ENCODE assay signal across 9 cellular contexts in genomic region chr10:18400911-18401260, GRCh38.
DNase-seq lines count a peak whose midpoint lies in the region; ATAC-seq and TF ChIP-seq lines count a peak whose summit lies in the region.
"Had no signal": no experiment of that assay in that cellular context is flagged by ENCODE, and none has a peak within 500 bp of the region (broad histone marks: within the 10 kb centered on the region; RNA-seq: fewer than 3 reads in every experiment).

No MANE protein-coding gene starts in this region.

- TF ChIP-seq CTCF in RWPE2 (IDR thresholded peaks at IDR 0.05; ENCODE audit: poor library complexity, severe bottlenecking) (no peak), suprapubic skin (IDR thresholded peaks at IDR 0.05) (no peak)

- H3K27me3 ChIP-seq in RWPE2 (ENCODE audit: insufficient read depth, poor library complexity, severe bottlenecking) (peaks cover 36% of the 10 kb centered on the region), suprapubic skin (peaks cover 3% of the 10 kb centered on the region)

- WGBS in suprapubic skin = 19% methylated on average over 10 of the region's 10 CpGs

- ATAC-seq in RWPE2 (ENCODE audit: low read depth) = 0 out of 3 replicates have a peak, but pooled peaks have one; percentile 35
- no peak for ATAC-seq in GM21717 (IDR thresholded peaks at IDR 0.05; ENCODE audit: unreplicated experiment)

- H3K9me3 ChIP-seq in RWPE2 (ENCODE audit: severe bottlenecking) (no peaks in the 10 kb centered on the region), suprapubic skin (no peaks in the 10 kb centered on the region)

- H3K27me3 Mint-ChIP-seq in activated CD4-positive, alpha-beta T cell treated with anti-CD3 and anti-CD28 coated beads, Interleukin-2, amount 10 ng/mL, durations not matched to agents 24 days and 14 days = peaks cover 18% of the 10 kb centered on the region
- peaks cover 6% of the 10 kb centered on the region for H3K27me3 Mint-ChIP-seq in activated CD4-positive, alpha-beta memory T cell treated with anti-CD3 and anti-CD28 coated beads for 36 hours

- no peak for TF ChIP-seq EP300 in suprapubic skin (IDR thresholded peaks at IDR 0.05)

- intact Hi-C loops in activated CD4-positive, alpha-beta T cell treated with anti-CD3 and anti-CD28 coated beads, Interleukin-2, amount 10 ng/mL, durations not matched to agents 24 days and 14 days (cut with micrococcal nuclease) = no loop called here
- intact Hi-C loops in activated CD4-positive, alpha-beta memory T cell treated with anti-CD3 and anti-CD28 coated beads for 36 hours (cut with micrococcal nuclease) = no loop called here

- H3K27ac ChIP-seq in RWPE2 (ENCODE audit: poor library complexity, severe bottlenecking) = no peak overlapping the region
- no peak overlapping the region for H3K27ac ChIP-seq in suprapubic skin

- H3K36me3 Mint-ChIP-seq in activated CD4-positive, alpha-beta T cell treated with anti-CD3 and anti-CD28 coated beads, Interleukin-2, amount 10 ng/mL, durations not matched to agents 24 days and 14 days (ENCODE audit: low read depth) = no peaks in the 10 kb centered on the region
- no peaks in the 10 kb centered on the region for H3K36me3 Mint-ChIP-seq in activated CD4-positive, alpha-beta memory T cell treated with anti-CD3 and anti-CD28 coated beads for 36 hours
- H3K36me3 Mint-ChIP-seq: immature natural killer cell had no signal

- no peaks in the 10 kb centered on the region for H3K4me1 ChIP-seq in RWPE2 (ENCODE audit: insufficient read depth, poor library complexity, severe bottlenecking)
- no peaks in the 10 kb centered on the region for H3K4me1 ChIP-seq in suprapubic skin

- H3K4me3 Mint-ChIP-seq in activated CD4-positive, alpha-beta T cell treated with anti-CD3 and anti-CD28 coated beads, Interleukin-2, amount 10 ng/mL, durations not matched to agents 24 days and 14 days = peak overlapping the region; percentile 24
- H3K4me3 Mint-ChIP-seq in activated CD4-positive, alpha-beta memory T cell treated with anti-CD3 and anti-CD28 coated beads for 36 hours = no peak overlapping the region
- H3K4me3 Mint-ChIP-seq: immature natural killer cell had no signal

- H3K36me3 ChIP-seq in RWPE2 (ENCODE audit: low read depth) = no peaks in the 10 kb centered on the region
- no peaks in the 10 kb centered on the region for H3K36me3 ChIP-seq in suprapubic skin

- POLR2A ChIA-PET in activated CD4-positive, alpha-beta memory T cell treated with anti-CD3 and anti-CD28 coated beads for 36 hours (lab: Charles Lee) = no interaction called here

- TF ChIP-seq POLR2A in suprapubic skin (IDR thresholded peaks at IDR 0.05) = no peak

- CTCF ChIA-PET in activated CD4-positive, alpha-beta memory T cell treated with anti-CD3 and anti-CD28 coated beads for 36 hours (lab: Charles Lee) = no interaction called here

- H3K4me3 ChIP-seq in RWPE2 (ENCODE audit: severe bottlenecking) = no peak overlapping the region
- peak overlapping the region; percentile 33 for H3K4me3 ChIP-seq in iPS-11a (ENCODE audit: low read depth, low read length)
- H3K4me3 ChIP-seq in suprapubic skin = peak overlapping the region; percentile 1

- no peaks in the 10 kb centered on the region for H3K9me3 Mint-ChIP-seq in activated CD4-positive, alpha-beta T cell treated with anti-CD3 and anti-CD28 coated beads, Interleukin-2, amount 10 ng/mL, durations not matched to agents 24 days and 14 days
- no peaks in the 10 kb centered on the region for H3K9me3 Mint-ChIP-seq in activated CD4-positive, alpha-beta memory T cell treated with anti-CD3 and anti-CD28 coated beads for 36 hours
- H3K9me3 Mint-ChIP-seq: immature natural killer cell had no signal

- no peak for DNase-seq in activated CD4-positive, alpha-beta T cell treated with anti-CD3 and anti-CD28 coated beads, Interleukin-2, amount 10 ng/mL, durations not matched to agents 24 days and 14 days
- no peak for DNase-seq in activated CD4-positive, alpha-beta T cell treated with anti-CD3 and anti-CD28 coated beads for 48 hours
- DNase-seq in RWPE2 (ENCODE audit: low spot score) (no peak), suprapubic skin (ENCODE audit: low spot score in 2 of 2) (no peak), COR-L47 (lab: John Stamatoyannopoulos, UW) (no peak)
- DNase-seq in activated CD4-positive, alpha-beta memory T cell treated with anti-CD3 and anti-CD28 coated beads for 36 hours = no peak
- DNase-seq: immature natural killer cell had no signal

- no peak overlapping the region for H3K27ac Mint-ChIP-seq in activated CD4-positive, alpha-beta T cell treated with anti-CD3 and anti-CD28 coated beads, Interleukin-2, amount 10 ng/mL, durations not matched to agents 24 days and 14 days
- H3K27ac Mint-ChIP-seq in activated CD4-positive, alpha-beta memory T cell treated with anti-CD3 and anti-CD28 coated beads for 36 hours = no peak overlapping the region
- H3K27ac Mint-ChIP-seq: immature natural killer cell had no signal

- peaks cover 8% of the 10 kb centered on the region for H3K4me1 Mint-ChIP-seq in activated CD4-positive, alpha-beta T cell treated with anti-CD3 and anti-CD28 coated beads, Interleukin-2, amount 10 ng/mL, durations not matched to agents 24 days and 14 days
- H3K4me1 Mint-ChIP-seq in activated CD4-positive, alpha-beta memory T cell treated with anti-CD3 and anti-CD28 coated beads for 36 hours (ENCODE audit: low read depth) = peaks cover 8% of the 10 kb centered on the region
- H3K4me1 Mint-ChIP-seq: immature natural killer cell had no signal
